In genomic region chr17:80963812-80964211, GRCh38 we compare ENCODE assay signal across 14 cellular contexts.
"Had no signal": no experiment of that assay in that cellular context is flagged by ENCODE, and none has a peak within 500 bp of the region (broad histone marks: within the 10 kb centered on the region; RNA-seq: fewer than 3 reads in every experiment).

No MANE protein-coding gene starts in this region.

- H3K4me1 Mint-ChIP-seq: natural killer cell had no signal

- ATAC-seq: heart left ventricle, natural killer cell, psoas muscle, right lobe of liver, upper lobe of right lung had no signal

- H3K9me3 Mint-ChIP-seq: dendritic cell treated with granulocyte-macrophage colony-stimulating factor and Interleukin-4, amounts not matched to agents 40 ng/mL and 50 ng/mL, for 4 days; natural killer cell had no signal

- H3K36me3 ChIP-seq: right lobe of liver had no signal

- H3K27me3 ChIP-seq: heart left ventricle, neutrophil, right lobe of liver, testis, tibial nerve, upper lobe of right lung, vagina had no signal

- H3K27ac Mint-ChIP-seq: dendritic cell treated with granulocyte-macrophage colony-stimulating factor and Interleukin-4, amounts not matched to agents 40 ng/mL and 50 ng/mL, for 4 days; natural killer cell had no signal

- H3K4me1 ChIP-seq: right lobe of liver had no signal

- H3K27ac ChIP-seq: neutrophil, psoas muscle, right lobe of liver, testis, tibial nerve, upper lobe of right lung had no signal

- H3K36me3 Mint-ChIP-seq: natural killer cell had no signal

- H3K9me3 ChIP-seq: heart left ventricle, neutrophil, psoas muscle, right lobe of liver, testis, tibial nerve, upper lobe of right lung, vagina had no signal

- H3K4me3 ChIP-seq: heart left ventricle, psoas muscle, right lobe of liver, testis, tibial nerve, upper lobe of right lung, vagina had no signal

- DNase-seq: heart left ventricle; hippocampal formation; kidney glomerular epithelial cell; natural killer cell; stimulated activated CD4-positive, alpha-beta T cell treated with anti-CD3 and anti-CD28 coated beads, Interleukin-2, amount 100 ng/mL, for 24 hours; stimulated activated naive CD4-positive, alpha-beta T cell treated with Interleukin-2 at 50 U/mL for 16 hours; testis; upper lobe of right lung had no signal

- H3K4me3 Mint-ChIP-seq: dendritic cell treated with granulocyte-macrophage colony-stimulating factor and Interleukin-4, amounts not matched to agents 40 ng/mL and 50 ng/mL, for 4 days; natural killer cell had no signal
